25 cellular contexts compared by ENCODE assay signal in the genomic region with DNA sequence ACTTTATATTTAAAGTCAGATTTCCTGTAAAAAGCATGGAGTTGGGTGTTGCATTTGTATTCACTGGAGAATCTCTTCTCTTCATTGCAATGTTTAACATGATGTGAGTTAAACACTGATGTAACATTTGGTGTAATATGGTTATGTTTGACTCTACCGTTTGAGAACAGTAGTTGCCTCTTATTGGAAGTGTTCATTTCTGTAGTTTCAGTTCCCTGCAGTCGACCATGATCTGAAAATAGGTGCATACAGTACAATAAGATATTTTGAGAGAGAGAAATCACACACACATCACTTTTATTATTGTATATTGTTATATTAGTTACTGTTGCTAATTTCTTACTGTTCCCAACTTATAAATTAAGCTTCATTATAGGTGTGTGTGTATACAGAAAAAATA.
"Had no signal": no experiment of that assay in that cellular context is flagged by ENCODE, and none has a peak within 500 bp of the region (broad histone marks: within the 10 kb centered on the region; RNA-seq: fewer than 3 reads in every experiment).

No MANE protein-coding gene starts in this region.

- FAIRE-seq: colon, kidney, TTC549 had no signal

- DNase-seq: activated CD4-positive, alpha-beta T cell treated with anti-CD3 and anti-CD28 coated beads for 4 hours; activated CD4-positive, alpha-beta T cell treated with anti-CD3 and anti-CD28 coated beads, Interleukin-2, amount 50 U/mL, for 4 hours; activated effector memory CD4-positive, alpha-beta T cell treated with anti-CD3 and anti-CD28 coated beads, Interleukin-2, amount 50 U/mL, for 16 hours; activated naive CD4-positive, alpha-beta T cell treated with anti-CD3 and anti-CD28 coated beads for 36 hours; activated naive CD8-positive, alpha-beta T cell treated with anti-CD3 and anti-CD28 coated beads for 36 hours; adrenal gland; aorta; body of pancreas; dermis blood vessel endothelial cell; effector CD4-positive, alpha-beta T cell; foreskin keratinocyte; heart left ventricle; hypothalamus; immature natural killer cell; kidney; naive B cell; nephron progenitor cell; stimulated activated CD4-positive, alpha-beta T cell treated with anti-CD3 and anti-CD28 coated beads, Interleukin-12 subunit alpha, Interleukin-12 subunit beta, amount 100 ng/mL, for 4 hours; stimulated activated CD4-positive, alpha-beta T cell treated with anti-CD3 and anti-CD28 coated beads, Interleukin-4, amount 100 ng/mL, for 24 hours; substantia nigra; uterus had no signal

- ATAC-seq: body of pancreas; foreskin keratinocyte; heart left ventricle; sciatic nerve; stimulated activated effector memory CD8-positive, alpha-beta T cell treated with anti-CD3 and anti-CD28 coated beads, Interleukin-12 subunit alpha, Interleukin-12 subunit beta, amount 100 ng/mL, for 72 hours had no signal
